In genomic region chr3:108089544-108089943, GRCh38 we compare ENCODE assay signal across 8 cellular contexts. TPM values are rescaled to one million over a fixed set of nuclear protein-coding genes. Genes with fewer than 3 reads are reported as not detected.
DNase-seq lines count a peak whose midpoint lies in the region; ATAC-seq and TF ChIP-seq lines count a peak whose summit lies in the region.

No MANE protein-coding gene starts in this region.

- peaks cover 25% of the 10 kb centered on the region for H3K4me1 Mint-ChIP-seq in activated T-cell treated with anti-CD3 and anti-CD28 coated beads, Interleukin-2, amount 50 U/mL, for 24 hours (ENCODE audit: low read depth)
- peaks cover 28% of the 10 kb centered on the region for H3K4me1 Mint-ChIP-seq in activated T-helper 17 cell treated with anti-CD3 and anti-CD28 coated beads, Interleukin-2, amount 50 U/mL, for 72 hours

- H3K27ac Mint-ChIP-seq in activated T-cell treated with anti-CD3 and anti-CD28 coated beads, Interleukin-2, amount 50 U/mL, for 24 hours: peak overlapping the region; percentile 99
- peak overlapping the region; percentile 97 for H3K27ac Mint-ChIP-seq in activated T-helper 17 cell treated with anti-CD3 and anti-CD28 coated beads, Interleukin-2, amount 50 U/mL, for 72 hours

- peaks cover 25% of the 10 kb centered on the region for H3K36me3 Mint-ChIP-seq in activated T-cell treated with anti-CD3 and anti-CD28 coated beads, Interleukin-2, amount 50 U/mL, for 24 hours (ENCODE audit: low read depth)
- peaks cover 32% of the 10 kb centered on the region for H3K36me3 Mint-ChIP-seq in activated T-helper 17 cell treated with anti-CD3 and anti-CD28 coated beads, Interleukin-2, amount 50 U/mL, for 72 hours (ENCODE audit: low read depth)

- peaks cover 15 to 26% of the 10 kb centered on the region in 2 donors for H3K4me1 ChIP-seq in thoracic aorta (ENCODE audit: control insufficient read depth in 1 of 2, low read depth in 2 of 2)

- no peak for DNase-seq in activated T-cell treated with anti-CD3 and anti-CD28 coated beads, Interleukin-2, amount 50 U/mL, for 24 hours
- DNase-seq in activated T-cell treated with anti-CD3 and anti-CD28 coated beads for 4 hours (no peak), kidney epithelial cell (ENCODE audit: low read depth) (no peak), thoracic aorta (ENCODE audit: low spot score) (no peak), ACHN (no peak), GM03348 (ENCODE audit: low spot score) (no peak), DMS114 treated with DMSO at 0.1 percent for 48 hours (lab: John Stamatoyannopoulos, UW; ENCODE audit: unreplicated experiment) (no peak)

- H3K36me3 ChIP-seq in kidney epithelial cell (ENCODE audit: control insufficient read depth, insufficient read depth, low read length) (no peaks in the 10 kb centered on the region), thoracic aorta (no peaks in the 10 kb centered on the region)

- no peak for TF ChIP-seq CTCF in kidney epithelial cell (IDR thresholded peaks at IDR 0.05; ENCODE audit: insufficient read depth, low read length, poor library complexity, severe bottlenecking)
- no peak for TF ChIP-seq CTCF in thoracic aorta (IDR thresholded peaks at IDR 0.05)

- in situ Hi-C loops in ACHN (cut with HindIII; ENCODE audit: low pct_ligation_motif_present, low pct_unique_long_range_greater_than_20kb, low sequenced_read_pairs): no loop called here

- peak overlapping the region in 1 of 2 donors; percentile 85 for H3K27ac ChIP-seq in thoracic aorta

- H3K9me3 Mint-ChIP-seq in activated T-cell treated with anti-CD3 and anti-CD28 coated beads, Interleukin-2, amount 50 U/mL, for 24 hours: peaks cover 3% of the 10 kb centered on the region
- H3K9me3 Mint-ChIP-seq in activated T-helper 17 cell treated with anti-CD3 and anti-CD28 coated beads, Interleukin-2, amount 50 U/mL, for 72 hours: no peaks in the 10 kb centered on the region

- H3K9me3 ChIP-seq in thoracic aorta: no peaks in the 10 kb centered on the region

- H3K27me3 ChIP-seq in kidney epithelial cell (ENCODE audit: control insufficient read depth, insufficient read depth, low read length) (no peaks in the 10 kb centered on the region), thoracic aorta (replicated peaks; ENCODE audit: insufficient read depth) (no peaks in the 10 kb centered on the region)

- no peak overlapping the region for H3K4me3 Mint-ChIP-seq in activated T-cell treated with anti-CD3 and anti-CD28 coated beads, Interleukin-2, amount 50 U/mL, for 24 hours
- no peak overlapping the region for H3K4me3 Mint-ChIP-seq in activated T-helper 17 cell treated with anti-CD3 and anti-CD28 coated beads, Interleukin-2, amount 50 U/mL, for 72 hours

- no peaks in the 10 kb centered on the region for H3K27me3 Mint-ChIP-seq in activated T-cell treated with anti-CD3 and anti-CD28 coated beads, Interleukin-2, amount 50 U/mL, for 24 hours
- H3K27me3 Mint-ChIP-seq in activated T-helper 17 cell treated with anti-CD3 and anti-CD28 coated beads, Interleukin-2, amount 50 U/mL, for 72 hours: no peaks in the 10 kb centered on the region

- H3K4me3 ChIP-seq in kidney epithelial cell (ENCODE audit: low read depth, low read length) (peak overlapping the region; percentile 92), thoracic aorta (peak overlapping the region; percentile 97)

- no peak for ATAC-seq in activated T-helper 17 cell treated with anti-CD3 and anti-CD28 coated beads, Interleukin-2, amount 50 U/mL, for 72 hours (replicated peaks)
- ATAC-seq in thoracic aorta (ENCODE audit: insufficient number of reproducible peaks, low FRiP score, low read depth): no peak

RNA-seq across cellular contexts. Expression of gene CD47, which starts 1.3 kb away (rescaled TPM):
- total RNA-seq in activated T-helper 17 cell treated with anti-CD3 and anti-CD28 coated beads, Interleukin-2, amount 50 U/mL, for 72 hours: 100 to 1,000 TPM; 139 to 197 TPM
- total RNA-seq in kidney epithelial cell (39.6 and 54.5 TPM in 2 replicates), thoracic aorta (10 to 100 TPM; 70.1 to 80.4 TPM)
